In genomic region chr19:43754562-43755255, GRCh38 we compare ENCODE assay signal across 1 cellular context.
A peak's percentile ranks its signal among the peaks of the same experiment; 100 is the strongest.
TF ChIP-seq lines count a peak whose summit lies in the region.

A gene with protein sequence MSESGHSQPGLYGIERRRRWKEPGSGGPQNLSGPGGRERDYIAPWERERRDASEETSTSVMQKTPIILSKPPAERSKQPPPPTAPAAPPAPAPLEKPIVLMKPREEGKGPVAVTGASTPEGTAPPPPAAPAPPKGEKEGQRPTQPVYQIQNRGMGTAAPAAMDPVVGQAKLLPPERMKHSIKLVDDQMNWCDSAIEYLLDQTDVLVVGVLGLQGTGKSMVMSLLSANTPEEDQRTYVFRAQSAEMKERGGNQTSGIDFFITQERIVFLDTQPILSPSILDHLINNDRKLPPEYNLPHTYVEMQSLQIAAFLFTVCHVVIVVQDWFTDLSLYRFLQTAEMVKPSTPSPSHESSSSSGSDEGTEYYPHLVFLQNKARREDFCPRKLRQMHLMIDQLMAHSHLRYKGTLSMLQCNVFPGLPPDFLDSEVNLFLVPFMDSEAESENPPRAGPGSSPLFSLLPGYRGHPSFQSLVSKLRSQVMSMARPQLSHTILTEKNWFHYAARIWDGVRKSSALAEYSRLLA (minus strand): TSS chr19:43754962. CDS start chr19:43750741, 4,221 bp downstream.

TF ChIP-seq in HepG2, 621 proteins besides CTCF, POLR2A, EP300 and RAD21 (continued from another document and continues in another):
- TF ChIP-seq, protein P1, sequence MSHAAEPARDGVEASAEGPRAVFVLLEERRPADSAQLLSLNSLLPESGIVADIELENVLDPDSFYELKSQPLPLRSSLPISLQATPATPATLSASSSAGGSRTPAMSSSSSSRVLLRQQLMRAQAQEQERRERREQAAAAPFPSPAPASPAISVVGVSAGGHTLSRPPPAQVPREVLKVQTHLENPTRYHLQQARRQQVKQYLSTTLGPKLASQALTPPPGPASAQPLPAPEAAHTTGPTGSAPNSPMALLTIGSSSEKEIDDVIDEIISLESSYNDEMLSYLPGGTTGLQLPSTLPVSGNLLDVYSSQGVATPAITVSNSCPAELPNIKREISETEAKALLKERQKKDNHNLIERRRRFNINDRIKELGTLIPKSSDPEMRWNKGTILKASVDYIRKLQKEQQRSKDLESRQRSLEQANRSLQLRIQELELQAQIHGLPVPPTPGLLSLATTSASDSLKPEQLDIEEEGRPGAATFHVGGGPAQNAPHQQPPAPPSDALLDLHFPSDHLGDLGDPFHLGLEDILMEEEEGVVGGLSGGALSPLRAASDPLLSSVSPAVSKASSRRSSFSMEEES (CRISPR knock-in tag; IDR thresholded peaks at IDR 0.05) = peak; percentile 71
- TF ChIP-seq ZNF234 (CRISPR knock-in tag; conservative IDR thresholded peaks at IDR 0.05) (no peak), PLSCR1 (CRISPR knock-in tag; IDR thresholded peaks at IDR 0.05; ENCODE audit: borderline replicate concordance) (no peak), PCBP1 (IDR thresholded peaks at IDR 0.05; ENCODE audit: borderline replicate concordance, low read depth, low read length) (0 out of 2 replicates have a peak, but pooled peaks have one; percentile 79), ZNF317 (CRISPR knock-in tag; IDR thresholded peaks at IDR 0.05) (no peak), ZBTB3 (CRISPR knock-in tag; IDR thresholded peaks at IDR 0.05; ENCODE audit: borderline replicate concordance, low read depth) (no peak), BCLAF1 (IDR thresholded peaks at IDR 0.05) (no peak), PRPF4 (IDR thresholded peaks at IDR 0.05; ENCODE audit: low read depth, low read length, poor library complexity, severe bottlenecking) (no peak), ZFP90 (CRISPR knock-in tag; IDR thresholded peaks at IDR 0.05; ENCODE audit: borderline replicate concordance) (no peak), ZNF512 (CRISPR knock-in tag; IDR thresholded peaks at IDR 0.05) (0 out of 2 replicates have a peak, but pooled peaks have one; percentile 25), EED (CRISPR knock-in tag; IDR thresholded peaks at IDR 0.05) (no peak), SMAD9 (CRISPR knock-in tag; IDR thresholded peaks at IDR 0.05) (no peak), NONO (IDR thresholded peaks at IDR 0.05) (no peak), NONO (CRISPR knock-in tag; conservative IDR thresholded peaks at IDR 0.05) (peak; percentile 93), ETV5 (CRISPR knock-in tag; IDR thresholded peaks at IDR 0.05; ENCODE audit: borderline replicate concordance) (no peak), ZNF547 (CRISPR knock-in tag; IDR thresholded peaks at IDR 0.05) (peak; percentile 43; the same call in 1 of the 2 replicates), BCL6 (CRISPR knock-in tag; IDR thresholded peaks at IDR 0.05) (no peak), ZNF260 (CRISPR knock-in tag; IDR thresholded peaks at IDR 0.05; ENCODE audit: borderline replicate concordance, low read depth) (no peak), GABPA (IDR thresholded peaks at IDR 0.05; ENCODE audit: low read depth, low read length) (no peak), GABPA (CRISPR knock-in tag; IDR thresholded peaks at IDR 0.05; ENCODE audit: low read depth) (0 out of 2 replicates have a peak, but pooled peaks have one; percentile 23), ZNF761 (CRISPR knock-in tag; conservative IDR thresholded peaks at IDR 0.05) (no peak), ZNF614 (CRISPR knock-in tag; IDR thresholded peaks at IDR 0.05; ENCODE audit: borderline replicate concordance) (no peak), ZNF225 (CRISPR knock-in tag; IDR thresholded peaks at IDR 0.05) (peak; percentile 44; the same call in 1 of the 2 replicates), SP2 (CRISPR knock-in tag; IDR thresholded peaks at IDR 0.05) (no peak), ZNF530 (CRISPR knock-in tag; IDR thresholded peaks at IDR 0.05; ENCODE audit: low read depth) (no peak), ZSCAN21 (CRISPR knock-in tag; IDR thresholded peaks at IDR 0.05; ENCODE audit: borderline replicate concordance) (peak; percentile 57; the same call in 1 of the 2 replicates), GLI4 (CRISPR knock-in tag; IDR thresholded peaks at IDR 0.05; ENCODE audit: borderline replicate concordance) (peak; percentile 58; the same call in 1 of the 2 replicates), YY1 (IDR thresholded peaks at IDR 0.05; ENCODE audit: insufficient read depth, insufficient replicate concordance, low read depth, low read length) (peak; percentile 90), FOXA3 (CRISPR knock-in tag; IDR thresholded peaks at IDR 0.05) (no peak), MLXIP (CRISPR knock-in tag; IDR thresholded peaks at IDR 0.05; ENCODE audit: borderline replicate concordance) (no peak)
- TF ChIP-seq, protein P2, sequence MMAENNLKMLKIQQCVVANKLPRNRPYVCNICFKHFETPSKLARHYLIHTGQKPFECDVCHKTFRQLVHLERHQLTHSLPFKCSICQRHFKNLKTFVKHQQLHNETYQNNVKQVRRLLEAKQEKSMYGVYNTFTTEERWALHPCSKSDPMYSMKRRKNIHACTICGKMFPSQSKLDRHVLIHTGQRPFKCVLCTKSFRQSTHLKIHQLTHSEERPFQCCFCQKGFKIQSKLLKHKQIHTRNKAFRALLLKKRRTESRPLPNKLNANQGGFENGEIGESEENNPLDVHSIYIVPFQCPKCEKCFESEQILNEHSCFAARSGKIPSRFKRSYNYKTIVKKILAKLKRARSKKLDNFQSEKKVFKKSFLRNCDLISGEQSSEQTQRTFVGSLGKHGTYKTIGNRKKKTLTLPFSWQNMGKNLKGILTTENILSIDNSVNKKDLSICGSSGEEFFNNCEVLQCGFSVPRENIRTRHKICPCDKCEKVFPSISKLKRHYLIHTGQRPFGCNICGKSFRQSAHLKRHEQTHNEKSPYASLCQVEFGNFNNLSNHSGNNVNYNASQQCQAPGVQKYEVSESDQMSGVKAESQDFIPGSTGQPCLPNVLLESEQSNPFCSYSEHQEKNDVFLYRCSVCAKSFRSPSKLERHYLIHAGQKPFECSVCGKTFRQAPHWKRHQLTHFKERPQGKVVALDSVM (CRISPR knock-in tag; IDR thresholded peaks at IDR 0.05) = no peak
- TF ChIP-seq, protein P3, sequence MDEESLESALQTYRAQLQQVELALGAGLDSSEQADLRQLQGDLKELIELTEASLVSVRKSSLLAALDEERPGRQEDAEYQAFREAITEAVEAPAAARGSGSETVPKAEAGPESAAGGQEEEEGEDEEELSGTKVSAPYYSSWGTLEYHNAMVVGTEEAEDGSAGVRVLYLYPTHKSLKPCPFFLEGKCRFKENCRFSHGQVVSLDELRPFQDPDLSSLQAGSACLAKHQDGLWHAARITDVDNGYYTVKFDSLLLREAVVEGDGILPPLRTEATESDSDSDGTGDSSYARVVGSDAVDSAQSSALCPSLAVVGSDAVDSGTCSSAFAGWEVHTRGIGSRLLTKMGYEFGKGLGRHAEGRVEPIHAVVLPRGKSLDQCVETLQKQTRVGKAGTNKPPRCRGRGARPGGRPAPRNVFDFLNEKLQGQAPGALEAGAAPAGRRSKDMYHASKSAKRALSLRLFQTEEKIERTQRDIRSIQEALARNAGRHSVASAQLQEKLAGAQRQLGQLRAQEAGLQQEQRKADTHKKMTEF (CRISPR knock-in tag; IDR thresholded peaks at IDR 0.05) = peak; percentile 71; the same call in 1 of the 2 replicates
- TF ChIP-seq, protein P4, sequence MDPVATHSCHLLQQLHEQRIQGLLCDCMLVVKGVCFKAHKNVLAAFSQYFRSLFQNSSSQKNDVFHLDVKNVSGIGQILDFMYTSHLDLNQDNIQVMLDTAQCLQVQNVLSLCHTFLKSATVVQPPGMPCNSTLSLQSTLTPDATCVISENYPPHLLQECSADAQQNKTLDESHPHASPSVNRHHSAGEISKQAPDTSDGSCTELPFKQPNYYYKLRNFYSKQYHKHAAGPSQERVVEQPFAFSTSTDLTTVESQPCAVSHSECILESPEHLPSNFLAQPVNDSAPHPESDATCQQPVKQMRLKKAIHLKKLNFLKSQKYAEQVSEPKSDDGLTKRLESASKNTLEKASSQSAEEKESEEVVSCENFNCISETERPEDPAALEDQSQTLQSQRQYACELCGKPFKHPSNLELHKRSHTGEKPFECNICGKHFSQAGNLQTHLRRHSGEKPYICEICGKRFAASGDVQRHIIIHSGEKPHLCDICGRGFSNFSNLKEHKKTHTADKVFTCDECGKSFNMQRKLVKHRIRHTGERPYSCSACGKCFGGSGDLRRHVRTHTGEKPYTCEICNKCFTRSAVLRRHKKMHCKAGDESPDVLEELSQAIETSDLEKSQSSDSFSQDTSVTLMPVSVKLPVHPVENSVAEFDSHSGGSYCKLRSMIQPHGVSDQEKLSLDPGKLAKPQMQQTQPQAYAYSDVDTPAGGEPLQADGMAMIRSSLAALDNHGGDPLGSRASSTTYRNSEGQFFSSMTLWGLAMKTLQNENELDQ (CRISPR knock-in tag; IDR thresholded peaks at IDR 0.05; ENCODE audit: borderline replicate concordance) = no peak
- TF ChIP-seq, protein P5, sequence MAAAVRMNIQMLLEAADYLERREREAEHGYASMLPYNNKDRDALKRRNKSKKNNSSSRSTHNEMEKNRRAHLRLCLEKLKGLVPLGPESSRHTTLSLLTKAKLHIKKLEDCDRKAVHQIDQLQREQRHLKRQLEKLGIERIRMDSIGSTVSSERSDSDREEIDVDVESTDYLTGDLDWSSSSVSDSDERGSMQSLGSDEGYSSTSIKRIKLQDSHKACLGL (CRISPR knock-in tag; IDR thresholded peaks at IDR 0.05) = peak; percentile 71
- TF ChIP-seq, protein P6, sequence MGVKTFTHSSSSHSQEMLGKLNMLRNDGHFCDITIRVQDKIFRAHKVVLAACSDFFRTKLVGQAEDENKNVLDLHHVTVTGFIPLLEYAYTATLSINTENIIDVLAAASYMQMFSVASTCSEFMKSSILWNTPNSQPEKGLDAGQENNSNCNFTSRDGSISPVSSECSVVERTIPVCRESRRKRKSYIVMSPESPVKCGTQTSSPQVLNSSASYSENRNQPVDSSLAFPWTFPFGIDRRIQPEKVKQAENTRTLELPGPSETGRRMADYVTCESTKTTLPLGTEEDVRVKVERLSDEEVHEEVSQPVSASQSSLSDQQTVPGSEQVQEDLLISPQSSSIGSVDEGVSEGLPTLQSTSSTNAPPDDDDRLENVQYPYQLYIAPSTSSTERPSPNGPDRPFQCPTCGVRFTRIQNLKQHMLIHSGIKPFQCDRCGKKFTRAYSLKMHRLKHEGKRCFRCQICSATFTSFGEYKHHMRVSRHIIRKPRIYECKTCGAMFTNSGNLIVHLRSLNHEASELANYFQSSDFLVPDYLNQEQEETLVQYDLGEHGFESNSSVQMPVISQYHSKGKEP (CRISPR knock-in tag; IDR thresholded peaks at IDR 0.05) = no peak; the same call in 1 of the 2 replicates
